In the genomic region with DNA sequence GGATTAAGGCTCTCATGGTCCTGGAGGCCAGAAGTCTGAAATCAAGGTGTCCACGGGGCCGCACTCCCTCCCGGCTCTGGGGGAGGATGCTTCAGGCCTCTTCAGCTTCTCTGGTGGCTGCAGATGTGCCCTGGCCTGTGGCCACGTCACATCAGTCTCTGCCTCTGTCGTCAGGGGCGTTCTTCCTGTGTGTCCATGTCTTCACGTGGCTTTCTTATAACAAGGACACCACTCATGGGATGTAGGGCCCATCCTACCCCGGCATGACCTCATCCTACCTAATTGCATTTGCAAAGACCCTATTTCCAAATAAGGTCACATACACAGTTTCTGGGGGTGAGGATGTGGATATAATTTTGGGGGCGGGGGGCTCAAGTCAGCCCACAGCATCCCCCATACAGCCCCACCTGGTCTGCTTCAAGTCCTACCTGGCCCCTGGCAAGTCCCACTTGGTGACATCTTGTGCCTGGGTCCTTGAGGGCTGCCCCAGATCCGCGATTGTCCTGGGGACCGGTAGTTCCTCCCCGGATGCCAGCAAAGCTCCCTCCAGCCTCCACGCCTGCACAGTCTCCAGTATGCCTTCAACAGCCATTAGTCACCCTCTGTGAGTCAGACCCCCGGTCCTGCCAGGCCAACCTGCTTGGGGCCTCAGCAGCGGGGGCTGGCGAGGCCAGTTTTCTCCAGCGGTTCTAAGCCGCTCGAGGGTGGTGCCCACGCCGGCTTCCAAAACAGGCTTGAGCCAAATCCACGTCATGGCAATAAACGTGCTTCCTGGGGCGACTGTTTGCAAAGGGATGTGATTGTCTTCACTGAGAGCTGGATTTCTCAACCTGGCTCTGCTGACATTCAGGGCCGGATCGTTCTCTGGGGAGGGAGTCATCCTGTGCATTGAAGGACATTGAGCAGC, we compare ENCODE assay signal across 8 cellular contexts.
DNase-seq lines count a peak whose midpoint lies in the region; ATAC-seq and TF ChIP-seq lines count a peak whose summit lies in the region.

No MANE protein-coding gene starts in this region.

- no peak for ATAC-seq in HG03571 (IDR thresholded peaks at IDR 0.05; ENCODE audit: unreplicated experiment)

- DNase-seq in DMS153 treated with DMSO at 0.1 percent for 48 hours (lab: John Stamatoyannopoulos, UW; ENCODE audit: unreplicated experiment) (peak; percentile 7), MV-4-11 (lab: John Stamatoyannopoulos, UW) (peak; percentile 92), brain microvascular endothelial cell (peak; percentile 95), kidney glomerular epithelial cell (lab: John Stamatoyannopoulos, UW) (peak; percentile 96), putamen (ENCODE audit: low spot score) (no peak)
- DNase-seq in stimulated activated CD8-positive, alpha-beta memory T cell treated with anti-CD3 and anti-CD28 coated beads, Interleukin-4, amount 100 ng/mL, for 24 hours (ENCODE audit: low read depth): peak; percentile 6
- no peak for DNase-seq in activated naive CD4-positive, alpha-beta T cell treated with Interleukin-2 at 50 U/mL for 16 hours

- peak overlapping the region; percentile 72 for H3K27ac ChIP-seq in brain microvascular endothelial cell

- H3K36me3 ChIP-seq in brain microvascular endothelial cell (replicated peaks): peaks cover 35% of the 10 kb centered on the region

- TF ChIP-seq CTCF in brain microvascular endothelial cell (IDR thresholded peaks at IDR 0.05; ENCODE audit: low read depth, low read length, missing control alignments): no peak

- peak overlapping the region; percentile 5 for H3K4me3 ChIP-seq in brain microvascular endothelial cell (ENCODE audit: low read depth, low read length)

- in situ Hi-C loops in brain microvascular endothelial cell (cut with HindIII; ENCODE audit: low pct_ligation_motif_present, low sequenced_read_pairs): no loop called here

- no peaks in the 10 kb centered on the region for H3K27me3 ChIP-seq in brain microvascular endothelial cell (replicated peaks)

Comparison
In these comparisons a context has a peak if more than half of its experiments do, and no peak if none do; other contexts are left out.
1. DNase-seq: peak in DMS153 treated with DMSO at 0.1 percent for 48 hours (single experiment), MV-4-11 (single experiment), brain microvascular endothelial cell (single experiment), kidney glomerular epithelial cell (single experiment) and stimulated activated CD8-positive, alpha-beta memory T cell treated with anti-CD3 and anti-CD28 coated beads, Interleukin-4, amount 100 ng/mL, for 24 hours (single experiment); none in activated naive CD4-positive, alpha-beta T cell treated with Interleukin-2 at 50 U/mL for 16 hours (single experiment) and putamen (single experiment).